In genomic region chr5:68259696-68260095, GRCh38 we compare ENCODE assay signal across 21 cellular contexts. TPM values are rescaled to one million over a fixed set of nuclear protein-coding genes. Genes with fewer than 3 reads are reported as not detected.
DNase-seq lines count a peak whose midpoint lies in the region; ATAC-seq, FAIRE-seq and TF ChIP-seq lines count a peak whose summit lies in the region.
"Had no signal": no experiment of that assay in that cellular context is flagged by ENCODE, and none has a peak within 500 bp of the region (broad histone marks: within the 10 kb centered on the region; RNA-seq: fewer than 3 reads in every experiment).

No MANE protein-coding gene starts in this region.

- no peak overlapping the region for H3K4me3 Mint-ChIP-seq in central memory CD8-positive, alpha-beta T cell
- H3K4me3 Mint-ChIP-seq in immature natural killer cell, result no peak overlapping the region
- H3K4me3 Mint-ChIP-seq: activated naive CD4-positive, alpha-beta T cell treated with anti-CD3 and anti-CD28 coated beads for 36 hours; effector memory CD8-positive, alpha-beta T cell; neural crest cell; WTC11 had no signal

- no peak for ATAC-seq in central memory CD8-positive, alpha-beta T cell (replicated peaks; ENCODE audit: extremely low read depth, poor library complexity, severe bottlenecking)
- ATAC-seq in thoracic aorta (ENCODE audit: insufficient number of reproducible peaks, low FRiP score, low read depth) (no peak), HG03442 (IDR thresholded peaks at IDR 0.05; ENCODE audit: unreplicated experiment) (no peak)
- ATAC-seq: SK-N-SH treated with all-trans-retinoic acid at 6 μM for 48 hours, WTC11 had no signal

- no peak for TF ChIP-seq POLR2A in GM12892 (IDR thresholded peaks at IDR 0.05; ENCODE audit: low read depth, low read length)

- no peaks in the 10 kb centered on the region for H3K27me3 ChIP-seq in thoracic aorta (replicated peaks; ENCODE audit: insufficient read depth)
- no peaks in the 10 kb centered on the region for H3K27me3 ChIP-seq in brain microvascular endothelial cell (replicated peaks)
- H3K27me3 ChIP-seq: testis had no signal

- peak overlapping the region; percentile 44 to 45 for H3K27ac ChIP-seq in thoracic aorta
- H3K27ac ChIP-seq in brain microvascular endothelial cell, result no peak overlapping the region
- H3K27ac ChIP-seq: KMS-11 had no signal

- H3K4me3 ChIP-seq in thoracic aorta, result no peak overlapping the region
- H3K4me3 ChIP-seq in brain microvascular endothelial cell (ENCODE audit: low read depth, low read length), result no peak overlapping the region
- H3K4me3 ChIP-seq: testis had no signal

- no peaks in the 10 kb centered on the region for H3K36me3 Mint-ChIP-seq in central memory CD8-positive, alpha-beta T cell (ENCODE audit: insufficient read depth)
- H3K36me3 Mint-ChIP-seq in immature natural killer cell, result no peaks in the 10 kb centered on the region

- H3K9me3 Mint-ChIP-seq in central memory CD8-positive, alpha-beta T cell, result no peaks in the 10 kb centered on the region
- no peaks in the 10 kb centered on the region for H3K9me3 Mint-ChIP-seq in immature natural killer cell
- H3K9me3 Mint-ChIP-seq: activated naive CD4-positive, alpha-beta T cell treated with anti-CD3 and anti-CD28 coated beads for 36 hours; effector memory CD8-positive, alpha-beta T cell; neural crest cell had no signal

- peaks cover 76 to 89% of the 10 kb centered on the region in 2 donors for H3K4me1 ChIP-seq in thoracic aorta (ENCODE audit: control insufficient read depth in 1 of 2, low read depth in 2 of 2)

- FAIRE-seq in GM12892 (lab: Jason Lieb, UNC), result no peak
- FAIRE-seq: HTR-8/SVneo had no signal

- peak overlapping the region; percentile 76 for H3K27ac Mint-ChIP-seq in central memory CD8-positive, alpha-beta T cell (ENCODE audit: low read depth)
- peak overlapping the region in 4 of 6 donors; percentile 22 to 90 (median 64) for H3K27ac Mint-ChIP-seq in immature natural killer cell
- H3K27ac Mint-ChIP-seq: WTC11 had no signal

- DNase-seq in SK-N-DZ (ENCODE audit: low spot score), result peak; percentile 71
- no peak for DNase-seq in central memory CD8-positive, alpha-beta T cell (ENCODE audit: low spot score in 2 of 2)
- DNase-seq in immature natural killer cell, result no peak
- no peak for DNase-seq in thoracic aorta (ENCODE audit: low spot score)
- no peak for DNase-seq in GM12892 (ENCODE audit: insufficient read length)
- no peak for DNase-seq in brain microvascular endothelial cell
- DNase-seq: activated CD4-positive, alpha-beta T cell treated with anti-CD3 and anti-CD28 coated beads, Interleukin-2, amount 50 U/mL, for 48 hours; activated naive CD4-positive, alpha-beta T cell treated with anti-CD3 and anti-CD28 coated beads for 36 hours; effector memory CD8-positive, alpha-beta T cell; GDM1; left cardiac atrium; NCI-H1694 treated with DMSO at 0.1 percent for 48 hours; NCI-H526; T-helper 9 cell; testis had no signal

- peaks cover 77% of the 10 kb centered on the region for H3K4me1 Mint-ChIP-seq in central memory CD8-positive, alpha-beta T cell
- H3K4me1 Mint-ChIP-seq in immature natural killer cell, result peaks cover 78 to 94% of the 10 kb centered on the region in 2 donors

- no peaks in the 10 kb centered on the region for H3K27me3 Mint-ChIP-seq in central memory CD8-positive, alpha-beta T cell
- H3K27me3 Mint-ChIP-seq in immature natural killer cell (ENCODE audit: low read depth in 3 of 3), result peaks cover 0 to 2% (median 1%) of the 10 kb centered on the region in 3 donors
- H3K27me3 Mint-ChIP-seq: effector memory CD8-positive, alpha-beta T cell had no signal

- in situ Hi-C loops in brain microvascular endothelial cell (cut with HindIII; ENCODE audit: low pct_ligation_motif_present, low sequenced_read_pairs), result loop anchor here (25.0 kb wide), 1 partner anchor 997 kb away; no protein-coding TSS in a partner anchor

- TF ChIP-seq CTCF in thoracic aorta (IDR thresholded peaks at IDR 0.05) (no peak), brain microvascular endothelial cell (IDR thresholded peaks at IDR 0.05; ENCODE audit: low read depth, low read length, missing control alignments) (no peak)

- H3K36me3 ChIP-seq in thoracic aorta, result no peaks in the 10 kb centered on the region
- no peaks in the 10 kb centered on the region for H3K36me3 ChIP-seq in brain microvascular endothelial cell (replicated peaks)

- H3K9me3 ChIP-seq in thoracic aorta, result no peaks in the 10 kb centered on the region
- H3K9me3 ChIP-seq: testis had no signal

RNA-seq across cellular contexts. Expression of gene PIK3R1, which starts 44.1 kb away (rescaled TPM):
- 7.3 and 7.4 TPM in 2 replicates for polyA plus RNA-seq in SK-N-DZ (2014; cell fraction: cytosol; rRNA removed)
- polyA plus RNA-seq in SK-N-DZ (2014; cell fraction: nucleus; rRNA removed), result 7.7 and 16.9 TPM in 2 replicates
- polyA plus RNA-seq in immature natural killer cell, result 10 to 100 TPM; 62.7 to 80.0 (median 66.8) TPM
- 10 to 100 TPM; 81.8 to 91.5 TPM for total RNA-seq in thoracic aorta
- polyA plus RNA-seq in GM12892 (2012; ENCODE audit: missing spikeins), result 20.8 TPM
